Comparison of ENCODE assay signal across 9 cellular contexts in genomic region chr19:8609210-8610040, GRCh38. TPM values are rescaled to one million over a fixed set of nuclear protein-coding genes. Genes with fewer than 3 reads are reported as not detected.
DNase-seq lines count a peak whose midpoint lies in the region; ATAC-seq, FAIRE-seq and TF ChIP-seq lines count a peak whose summit lies in the region.
"Had no signal": no experiment of that assay in that cellular context is flagged by ENCODE, and none has a peak within 500 bp of the region (broad histone marks: within the 10 kb centered on the region; RNA-seq: fewer than 3 reads in every experiment).

No MANE protein-coding gene starts in this region.

- H3K27me3 ChIP-seq in neural progenitor cell: no peaks in the 10 kb centered on the region

- CTCF ChIA-PET in activated CD8-positive, alpha-beta T cell treated with anti-CD3 and anti-CD28 coated beads, Interleukin-2, amount 10 ng/mL, durations not matched to agents 7 days and 5 days (lab: Charles Lee): no interaction called here

- peaks cover 4% of the 10 kb centered on the region for H3K9me3 ChIP-seq in neural progenitor cell (ENCODE audit: low read depth)

- H3K36me3 ChIP-seq in neural progenitor cell: no peaks in the 10 kb centered on the region

- H3F3A ChIP-seq in neural progenitor cell (ENCODE audit: low read depth): peaks cover 31% of the 10 kb centered on the region

- H3K27ac Mint-ChIP-seq in activated CD8-positive, alpha-beta T cell treated with anti-CD3 and anti-CD28 coated beads, Interleukin-2, amount 10 ng/mL, durations not matched to agents 7 days and 5 days: peak overlapping the region; percentile 51
- H3K27ac Mint-ChIP-seq in neural progenitor cell: peak overlapping the region; percentile 93

- FAIRE-seq in GM12891 (lab: Jason Lieb, UNC): no peak
- FAIRE-seq: G401.6 had no signal

- H3K27ac ChIP-seq in neural progenitor cell: no peak overlapping the region

- no peak for TF ChIP-seq POLR2A in GM12891 (IDR thresholded peaks at IDR 0.05; ENCODE audit: low read depth, low read length)

- no peak for DNase-seq in activated CD4-positive, CD25-positive, alpha-beta regulatory T cell (lab: John Stamatoyannopoulos, UW)
- no peak for DNase-seq in activated CD8-positive, alpha-beta T cell treated with anti-CD3 and anti-CD28 coated beads, Interleukin-2, amount 10 ng/mL, durations not matched to agents 7 days and 5 days
- DNase-seq in foreskin fibroblast: peak; percentile 51 to 67
- peak; percentile 92 for DNase-seq in neural progenitor cell (ENCODE audit: low spot score)
- DNase-seq in NCI-H1930 (lab: John Stamatoyannopoulos, UW): no peak
- DNase-seq in GM12891 (ENCODE audit: insufficient read length, low spot score): no peak

- H3K9me3 Mint-ChIP-seq in activated CD8-positive, alpha-beta T cell treated with anti-CD3 and anti-CD28 coated beads, Interleukin-2, amount 10 ng/mL, durations not matched to agents 7 days and 5 days (ENCODE audit: insufficient read depth): no peaks in the 10 kb centered on the region
- H3K9me3 Mint-ChIP-seq in neural progenitor cell: peaks cover 2% of the 10 kb centered on the region

- H3K4me3 Mint-ChIP-seq in activated CD8-positive, alpha-beta T cell treated with anti-CD3 and anti-CD28 coated beads, Interleukin-2, amount 10 ng/mL, durations not matched to agents 7 days and 5 days: peak overlapping the region; percentile 72
- H3K4me3 Mint-ChIP-seq in neural progenitor cell: peak overlapping the region; percentile 96

- H3K27me3 Mint-ChIP-seq in activated CD8-positive, alpha-beta T cell treated with anti-CD3 and anti-CD28 coated beads, Interleukin-2, amount 10 ng/mL, durations not matched to agents 7 days and 5 days (ENCODE audit: low read depth): peaks cover 11% of the 10 kb centered on the region
- peaks cover 18% of the 10 kb centered on the region for H3K27me3 Mint-ChIP-seq in neural progenitor cell (ENCODE audit: insufficient read depth, low read depth)

- H3K9ac ChIP-seq in neural progenitor cell: no peak overlapping the region

- peak; percentile 27 for TF ChIP-seq CTCF in foreskin fibroblast (IDR thresholded peaks at IDR 0.05; ENCODE audit: low read depth, low read length)
- peak; percentile 31 for TF ChIP-seq CTCF in neural progenitor cell (IDR thresholded peaks at IDR 0.05)

- H3K4me1 ChIP-seq in neural progenitor cell: peaks cover 14% of the 10 kb centered on the region

- H2AFZ ChIP-seq in neural progenitor cell (replicated peaks): peak overlapping the region; percentile 4

- peak overlapping the region; percentile 68 to 82 for H3K4me3 ChIP-seq in foreskin fibroblast (ENCODE audit: low read depth in 1 of 2, low read length in 2 of 2)
- peak overlapping the region; percentile 76 for H3K4me3 ChIP-seq in neural progenitor cell

- peaks cover 4% of the 10 kb centered on the region for H3K79me2 ChIP-seq in neural progenitor cell (ENCODE audit: low read depth)

- H4K20me1 ChIP-seq in neural progenitor cell (ENCODE audit: low read depth): peaks cover 9% of the 10 kb centered on the region

- POLR2A ChIA-PET in activated CD8-positive, alpha-beta T cell treated with anti-CD3 and anti-CD28 coated beads, Interleukin-2, amount 10 ng/mL, durations not matched to agents 7 days and 5 days (lab: Charles Lee): no interaction called here

- peak overlapping the region; percentile 81 for H3K4me2 ChIP-seq in neural progenitor cell

- H3K36me3 Mint-ChIP-seq in activated CD8-positive, alpha-beta T cell treated with anti-CD3 and anti-CD28 coated beads, Interleukin-2, amount 10 ng/mL, durations not matched to agents 7 days and 5 days (ENCODE audit: low read depth): no peaks in the 10 kb centered on the region
- H3K36me3 Mint-ChIP-seq in neural progenitor cell: peaks cover 7% of the 10 kb centered on the region

- H3K4me1 Mint-ChIP-seq in activated CD8-positive, alpha-beta T cell treated with anti-CD3 and anti-CD28 coated beads, Interleukin-2, amount 10 ng/mL, durations not matched to agents 7 days and 5 days (ENCODE audit: low read depth): peaks cover 21% of the 10 kb centered on the region
- H3K4me1 Mint-ChIP-seq in neural progenitor cell: peaks cover 33% of the 10 kb centered on the region

- peak; percentile 11 to 24 for ATAC-seq in activated CD4-positive, CD25-positive, alpha-beta regulatory T cell treated with anti-CD3 and anti-CD28 coated beads, Interleukin-2, amount 50 U/mL, for 24 hours
- peak; percentile 40 for ATAC-seq in activated CD8-positive, alpha-beta T cell treated with anti-CD3 and anti-CD28 coated beads, Interleukin-2, amount 10 ng/mL, durations not matched to agents 7 days and 5 days
- ATAC-seq in HG03520 (IDR thresholded peaks at IDR 0.05; ENCODE audit: unreplicated experiment): no peak

TF ChIP-seq in GM12891, 5 proteins besides CTCF, POLR2A, EP300 and RAD21:
- no peak for TF ChIP-seq POU2F2 (IDR thresholded peaks at IDR 0.05; ENCODE audit: low read depth, low read length)
- no peak for TF ChIP-seq SPI1 (IDR thresholded peaks at IDR 0.05; ENCODE audit: low read depth, low read length)
- TF ChIP-seq TAF1 (IDR thresholded peaks at IDR 0.05; ENCODE audit: low read depth, low read length): no peak
- no peak for TF ChIP-seq PAX5 (IDR thresholded peaks at IDR 0.05; ENCODE audit: insufficient read depth, low read length, severe bottlenecking)
- no peak for TF ChIP-seq POLR2AphosphoS5 (IDR thresholded peaks at IDR 0.05; ENCODE audit: low read depth, low read length)

RNA-seq across cellular contexts. Expression of gene ADAMTS10, which starts 1.1 kb away (rescaled TPM):
- 1 to 10 TPM; 3.6 to 4.9 TPM for total RNA-seq in activated CD8-positive, alpha-beta T cell treated with anti-CD3 and anti-CD28 coated beads, Interleukin-2, amount 10 ng/mL, durations not matched to agents 7 days and 5 days
- 5.8 and 7.9 TPM in 2 replicates for total RNA-seq in neural progenitor cell (ENCODE audit: low replicate concordance)
- 0.26 TPM for polyA plus RNA-seq in GM12891 (2012; ENCODE audit: low read depth, missing spikeins)

RNA-seq across cellular contexts. Expression of gene NFILZ, which starts 21.0 kb away (rescaled TPM):
- not detected for total RNA-seq in activated CD8-positive, alpha-beta T cell treated with anti-CD3 and anti-CD28 coated beads, Interleukin-2, amount 10 ng/mL, durations not matched to agents 7 days and 5 days
- total RNA-seq in neural progenitor cell (ENCODE audit: low replicate concordance): not detected in 2 replicates
- not detected for polyA plus RNA-seq in GM12891 (2012; ENCODE audit: low read depth, missing spikeins)

RNA-seq across cellular contexts. Expression of gene MYO1F, which starts 32.2 kb away (rescaled TPM):
- total RNA-seq in activated CD8-positive, alpha-beta T cell treated with anti-CD3 and anti-CD28 coated beads, Interleukin-2, amount 10 ng/mL, durations not matched to agents 7 days and 5 days: 100 to 1,000 TPM; 254 to 266 TPM
- 0.09 and 0.15 TPM in 2 replicates for total RNA-seq in neural progenitor cell (ENCODE audit: low replicate concordance)
- polyA plus RNA-seq in GM12891 (2012; ENCODE audit: low read depth, missing spikeins): 7.4 TPM

Comparison
In these comparisons a context has a peak if more than half of its experiments do, and no peak if none do; other contexts are left out.
1. DNase-seq: peak in foreskin fibroblast (2 of 2) and neural progenitor cell (single experiment); none in activated CD4-positive, CD25-positive, alpha-beta regulatory T cell (0 of 4), activated CD8-positive, alpha-beta T cell treated with anti-CD3 and anti-CD28 coated beads, Interleukin-2, amount 10 ng/mL, durations not matched to agents 7 days and 5 days (single experiment), NCI-H1930 (0 of 2) and GM12891 (single experiment).
2. RNA of gene MYO1F, which starts 32.2 kb away (total RNA-seq): 254 to 266 TPM in activated CD8-positive, alpha-beta T cell treated with anti-CD3 and anti-CD28 coated beads, Interleukin-2, amount 10 ng/mL, durations not matched to agents 7 days and 5 days; 0.09 to 0.15 TPM in neural progenitor cell; every median in the first group is over 100 times any median in the second.